In the genomic region with DNA sequence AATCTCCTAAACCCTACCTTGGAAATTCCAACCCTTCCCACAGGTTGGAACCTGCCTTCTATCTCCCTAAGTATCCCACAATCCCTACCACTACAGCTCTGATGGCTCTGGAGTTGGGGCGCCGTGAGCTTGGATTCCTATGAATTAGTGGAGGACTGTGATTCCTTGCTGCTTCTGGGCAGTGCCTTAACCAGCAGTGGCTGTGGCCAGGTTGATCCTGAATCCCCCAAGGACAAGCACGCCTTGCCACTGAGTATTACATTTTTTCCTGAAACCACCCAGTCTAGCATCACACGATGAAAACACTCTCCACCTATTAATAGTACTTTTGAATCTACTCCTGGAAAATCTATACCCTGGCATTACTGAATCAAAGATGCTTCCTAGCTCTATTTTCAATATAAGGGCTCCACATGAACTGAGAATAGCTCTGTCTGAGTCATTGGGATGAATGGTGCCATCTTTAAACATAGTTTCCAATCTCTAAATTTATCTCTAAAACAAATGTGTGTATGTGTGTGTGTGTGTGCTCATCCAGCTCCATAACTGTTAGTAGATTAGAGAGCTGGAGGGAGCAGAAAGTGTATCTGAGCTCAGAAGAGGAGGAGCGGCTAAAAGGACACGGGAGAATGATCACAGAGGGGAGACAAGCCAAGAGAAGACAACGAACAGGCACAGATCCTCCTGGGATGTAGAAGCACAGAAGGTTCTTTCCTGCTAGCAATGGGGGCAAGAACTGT, we compare ENCODE assay signal across 18 cellular contexts. TPM values are rescaled to one million over a fixed set of nuclear protein-coding genes. Genes with fewer than 3 reads are reported as not detected.
DNase-seq lines count a peak whose midpoint lies in the region; TF ChIP-seq lines count a peak whose summit lies in the region.
"Had no signal": no experiment of that assay in that cellular context is flagged by ENCODE, and none has a peak within 500 bp of the region (broad histone marks: within the 10 kb centered on the region; RNA-seq: fewer than 3 reads in every experiment).

No MANE protein-coding gene starts in this region.

- H3K4me2 ChIP-seq in osteoblast (ENCODE audit: insufficient read depth, low read length), result no peak overlapping the region
- H3K4me2 ChIP-seq in smooth muscle cell, result no peak overlapping the region

- peaks cover 9% of the 10 kb centered on the region for H3K4me1 Mint-ChIP-seq in HFFc6 (ENCODE audit: low read depth)
- peaks cover 29% of the 10 kb centered on the region for H3K4me1 Mint-ChIP-seq in glutamatergic neuron (ENCODE audit: low read depth, unreplicated experiment)
- H3K4me1 Mint-ChIP-seq in endothelial cell (ENCODE audit: unreplicated experiment), result no peaks in the 10 kb centered on the region
- H3K4me1 Mint-ChIP-seq: CD14-positive monocyte had no signal

- no peaks in the 10 kb centered on the region for H3K4me1 ChIP-seq in osteoblast (ENCODE audit: insufficient read depth, low read length)
- H3K4me1 ChIP-seq in smooth muscle cell (ENCODE audit: low read depth), result no peaks in the 10 kb centered on the region
- H3K4me1 ChIP-seq: upper lobe of right lung had no signal

- H3K4me3 Mint-ChIP-seq in HFFc6 (0 out of 2 replicates have a peak overlapping the region, but pooled peaks have one; percentile 0), glutamatergic neuron (ENCODE audit: unreplicated experiment) (peak overlapping the region; percentile 49), endothelial cell (ENCODE audit: unreplicated experiment) (no peak overlapping the region)
- H3K4me3 Mint-ChIP-seq: activated CD8-positive, alpha-beta T cell treated with anti-CD3 and anti-CD28 coated beads, Interleukin-2, amount 10 ng/mL, durations not matched to agents 7 days and 5 days; CD14-positive monocyte had no signal

- H2AFZ ChIP-seq in osteoblast (ENCODE audit: low read length) (peak overlapping the region; percentile 28), smooth muscle cell (ENCODE audit: low read depth) (no peak overlapping the region)

- H3K27ac ChIP-seq in osteoblast (ENCODE audit: low read depth, low read length), result no peak overlapping the region
- no peak overlapping the region for H3K27ac ChIP-seq in smooth muscle cell (ENCODE audit: low read depth)
- H3K27ac ChIP-seq: HL-60, upper lobe of right lung had no signal

- no peaks in the 10 kb centered on the region for H4K20me1 ChIP-seq in osteoblast (ENCODE audit: insufficient read depth, low read length)
- no peaks in the 10 kb centered on the region for H4K20me1 ChIP-seq in smooth muscle cell (ENCODE audit: low read depth)

- H3K27ac Mint-ChIP-seq in HFFc6, result no peak overlapping the region; the same call in 1 of the 2 replicates
- H3K27ac Mint-ChIP-seq in glutamatergic neuron (ENCODE audit: unreplicated experiment), result peak overlapping the region; percentile 92
- H3K27ac Mint-ChIP-seq in endothelial cell (ENCODE audit: unreplicated experiment), result no peak overlapping the region
- H3K27ac Mint-ChIP-seq: activated CD8-positive, alpha-beta T cell treated with anti-CD3 and anti-CD28 coated beads, Interleukin-2, amount 10 ng/mL, durations not matched to agents 7 days and 5 days had no signal

- H3K9ac ChIP-seq in smooth muscle cell (ENCODE audit: low read depth), result no peak overlapping the region

- H3K9me3 ChIP-seq in osteoblast (ENCODE audit: low read depth, low read length), result no peaks in the 10 kb centered on the region
- no peaks in the 10 kb centered on the region for H3K9me3 ChIP-seq in smooth muscle cell (replicated peaks; ENCODE audit: low read depth)
- H3K9me3 ChIP-seq: mucosa of descending colon, upper lobe of right lung had no signal

- TF ChIP-seq CTCF in HFFc6 (IDR thresholded peaks at IDR 0.05) (no peak), glutamatergic neuron (IDR thresholded peaks at IDR 0.05; ENCODE audit: partially characterized antibody, unreplicated experiment) (no peak), osteoblast (IDR thresholded peaks at IDR 0.05; ENCODE audit: extremely low read depth, low read depth, low read length) (no peak), endothelial cell (IDR thresholded peaks at IDR 0.05; ENCODE audit: unreplicated experiment) (no peak), smooth muscle cell (IDR thresholded peaks at IDR 0.05; ENCODE audit: borderline replicate concordance, insufficient read depth, poor library complexity, severe bottlenecking) (no peak)

- H3K4me3 ChIP-seq in osteoblast (ENCODE audit: insufficient read depth, low read length) (no peak overlapping the region), smooth muscle cell (no peak overlapping the region)
- H3K4me3 ChIP-seq: mucosa of descending colon, upper lobe of right lung had no signal

- CTCF ChIA-PET in HEK293T (lab: Yijun Ruan, JAX), result interaction anchor here (0.8 kb wide), 1 partner anchor 37 kb away, joined by 4 read pairs; no protein-coding TSS in a partner anchor

- H3K36me3 Mint-ChIP-seq in HFFc6 (ENCODE audit: low read depth) (no peaks in the 10 kb centered on the region), glutamatergic neuron (ENCODE audit: unreplicated experiment) (no peaks in the 10 kb centered on the region), endothelial cell (ENCODE audit: low read depth, unreplicated experiment) (peaks cover 3% of the 10 kb centered on the region)
- H3K36me3 Mint-ChIP-seq: CD14-positive monocyte had no signal

- 91% methylated on average over 7 of the region's 7 CpGs for WGBS in smooth muscle cell (ENCODE audit: low lambda C conversion rate)

- POLR2A ChIA-PET in HEK293T (lab: Yijun Ruan, JAX), result interaction anchor here (4.1 kb wide), 1 partner anchor 11 kb away, joined by 37 read pairs; a partner anchor contains a TSS

- H3K27me3 ChIP-seq in osteoblast (ENCODE audit: insufficient read depth, low read length) (no peaks in the 10 kb centered on the region), smooth muscle cell (ENCODE audit: low read depth) (no peaks in the 10 kb centered on the region)
- H3K27me3 ChIP-seq: upper lobe of right lung had no signal

- H3K9me3 Mint-ChIP-seq in HFFc6 (no peaks in the 10 kb centered on the region), glutamatergic neuron (ENCODE audit: unreplicated experiment) (peaks cover 13% of the 10 kb centered on the region), endothelial cell (ENCODE audit: unreplicated experiment) (peaks cover 4% of the 10 kb centered on the region)

- H3K79me2 ChIP-seq in osteoblast (ENCODE audit: insufficient read depth, low read length) (no peaks in the 10 kb centered on the region), smooth muscle cell (ENCODE audit: low read depth) (no peaks in the 10 kb centered on the region)

- peak; percentile 25 for DNase-seq in Ammon's horn (ENCODE audit: low spot score)
- peak; percentile 21 for DNase-seq in HFFc6
- no peak for DNase-seq in glutamatergic neuron
- DNase-seq in osteoblast (ENCODE audit: insufficient read length, low spot score, missing footprints), result no peak
- no peak for DNase-seq in endothelial cell (ENCODE audit: low spot score)
- DNase-seq in smooth muscle cell (lab: John Stamatoyannopoulos, UW; ENCODE audit: unreplicated experiment), result no peak
- DNase-seq in HEK293T (ENCODE audit: extremely low spot score), result no peak
- no peak for DNase-seq in SW480 (ENCODE audit: low spot score)
- DNase-seq: activated CD8-positive, alpha-beta T cell treated with anti-CD3 and anti-CD28 coated beads, Interleukin-2, amount 10 ng/mL, durations not matched to agents 7 days and 5 days; activated naive CD4-positive, alpha-beta T cell treated with Interleukin-2 at 50 U/mL for 16 hours; amniotic stem cell; mucosa of descending colon; NCI-H146; NCI-H748 treated with DMSO at 0.1 percent for 48 hours; nucleus accumbens; upper lobe of right lung had no signal

- H3K27me3 Mint-ChIP-seq in HFFc6 (ENCODE audit: insufficient read depth) (peaks cover under 1% of the 10 kb centered on the region; the same call in 1 of the 2 replicates), glutamatergic neuron (ENCODE audit: unreplicated experiment) (peaks cover 4% of the 10 kb centered on the region), endothelial cell (ENCODE audit: unreplicated experiment) (peaks cover 4% of the 10 kb centered on the region)

- H3F3A ChIP-seq in smooth muscle cell (ENCODE audit: low read depth), result no peaks in the 10 kb centered on the region

- no peaks in the 10 kb centered on the region for H3K36me3 ChIP-seq in osteoblast (ENCODE audit: insufficient read depth, low read length)
- H3K36me3 ChIP-seq in smooth muscle cell (ENCODE audit: low read depth), result no peaks in the 10 kb centered on the region
- H3K36me3 ChIP-seq: upper lobe of right lung had no signal

TF ChIP-seq in HEK293T, 16 proteins besides CTCF, POLR2A, EP300 and RAD21:
- TF ChIP-seq CTBP1 (IDR thresholded peaks at IDR 0.05; ENCODE audit: borderline replicate concordance), result no peak

RNA-seq across cellular contexts. Expression of a gene that starts 11.9 kb away (rescaled TPM):
- total RNA-seq in HFFc6 (2021; fragmentation: NEBNext Ultra II Directional; extraction: Animal tissue kit (Norgen Biotek cat#: 25700)), result 10 to 100 TPM in 5 of 6 experiments, 1 to 10 TPM in 1; 8.7 to 12.8 (median 12.5) TPM
- 186 TPM for total RNA-seq in glutamatergic neuron (ENCODE audit: unreplicated experiment)
- 10.9 and 11.2 TPM in 2 replicates for total RNA-seq in osteoblast
- 45.7 TPM for total RNA-seq in endothelial cell (ENCODE audit: unreplicated experiment)
- total RNA-seq in smooth muscle cell, result 106 and 143 TPM in 2 replicates
- 15.9 and 16.3 TPM in 2 replicates for polyA plus RNA-seq in smooth muscle cell

Comparison
In these comparisons a context has a peak if more than half of its experiments do, and no peak if none do; other contexts are left out.
1. DNase-seq: peak in Ammon's horn (single experiment) and HFFc6 (single experiment); none in glutamatergic neuron (single experiment), osteoblast (single experiment), endothelial cell (single experiment), smooth muscle cell (single experiment), HEK293T (single experiment) and SW480 (single experiment).